15 cellular contexts compared by ENCODE assay signal in the genomic region with DNA sequence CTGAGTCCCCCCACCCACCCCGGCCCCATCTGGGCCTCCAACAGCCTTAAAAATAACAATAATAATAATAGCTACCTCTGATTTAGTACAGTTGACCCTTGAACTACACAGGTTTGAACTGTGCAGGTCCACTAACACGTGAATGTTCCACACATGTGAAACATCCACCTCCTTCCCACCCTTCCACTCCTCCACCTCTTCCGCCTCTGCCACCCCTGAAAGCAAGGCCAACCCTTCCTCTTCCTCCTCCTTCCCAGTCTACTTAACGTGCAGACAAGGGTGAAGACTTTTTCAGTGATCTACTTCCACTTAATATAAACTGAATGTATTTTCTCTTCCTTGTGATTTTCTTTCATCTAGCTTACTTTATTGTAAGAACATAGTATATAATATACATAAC. TPM values are rescaled to one million over a fixed set of nuclear protein-coding genes. Genes with fewer than 3 reads are reported as not detected.
DNase-seq lines count a peak whose midpoint lies in the region; ATAC-seq and TF ChIP-seq lines count a peak whose summit lies in the region.
"Had no signal": no experiment of that assay in that cellular context is flagged by ENCODE, and none has a peak within 500 bp of the region (broad histone marks: within the 10 kb centered on the region; RNA-seq: fewer than 3 reads in every experiment).

No MANE protein-coding gene starts in this region.

- H3K9me2 ChIP-seq in PC-3 (replicated peaks; ENCODE audit: low read length) = no peaks in the 10 kb centered on the region

- intact Hi-C loops in cardiac septum (cut with DNase I) (no loop called here), PC-3 (cut with micrococcal nuclease) (no loop called here)

- no peak for ATAC-seq in GM18868 (IDR thresholded peaks at IDR 0.05; ENCODE audit: unreplicated experiment)
- ATAC-seq in PC-3 = no peak
- ATAC-seq: stimulated activated memory B cell treated with anti-CD40 and anti-IgM and Interleukin-4, amounts not matched to agents 10 μg/mL and 1 μg/mL and 100 μg/mL, for 72 hours had no signal

- no peak overlapping the region for H3K9ac ChIP-seq in PC-3 (ENCODE audit: low read length)

- H3K4me2 ChIP-seq in osteoblast (ENCODE audit: insufficient read depth, low read length) = peak overlapping the region; percentile 70
- H3K4me2 ChIP-seq in PC-3 (ENCODE audit: low read length) = no peak overlapping the region

- CTCF ChIA-PET in PC-3 (lab: Charles Lee) = no interaction called here

- H3K4me1 ChIP-seq in right atrium auricular region = peaks cover 0 to 88% of the 10 kb centered on the region in 2 donors
- H3K4me1 ChIP-seq in osteoblast (ENCODE audit: insufficient read depth, low read length) = peaks cover 85% of the 10 kb centered on the region
- peaks cover 9% of the 10 kb centered on the region for H3K4me1 ChIP-seq in PC-3 (ENCODE audit: insufficient read depth, low read length)

- TF ChIP-seq CTCF in right atrium auricular region (IDR thresholded peaks at IDR 0.05) (no peak), endothelial cell (IDR thresholded peaks at IDR 0.05; ENCODE audit: unreplicated experiment) (no peak), osteoblast (IDR thresholded peaks at IDR 0.05; ENCODE audit: extremely low read depth, low read depth, low read length) (no peak), PC-3 (conservative IDR thresholded peaks at IDR 0.05; ENCODE audit: low read depth, low read length) (no peak)

- peak overlapping the region; percentile 32 for H3K4me3 Mint-ChIP-seq in endothelial cell (ENCODE audit: unreplicated experiment)
- H3K4me3 Mint-ChIP-seq: activated naive CD4-positive, alpha-beta T cell treated with anti-CD3 and anti-CD28 coated beads, Interleukin-2, amount 50 U/mL, for 24 hours; B cell; stimulated activated memory B cell treated with anti-CD40 and anti-IgM and Interleukin-4, amounts not matched to agents 10 μg/mL and 1 μg/mL and 100 μg/mL, for 72 hours had no signal

- H3K9me3 Mint-ChIP-seq in endothelial cell (ENCODE audit: unreplicated experiment) = no peaks in the 10 kb centered on the region
- H3K9me3 Mint-ChIP-seq: activated naive CD4-positive, alpha-beta T cell treated with anti-CD3 and anti-CD28 coated beads, Interleukin-2, amount 50 U/mL, for 24 hours; stimulated activated memory B cell treated with anti-CD40 and anti-IgM and Interleukin-4, amounts not matched to agents 10 μg/mL and 1 μg/mL and 100 μg/mL, for 72 hours had no signal

- H3K4me3 ChIP-seq in right atrium auricular region (peak overlapping the region in 1 of 2 donors; percentile 1), osteoblast (ENCODE audit: insufficient read depth, low read length) (no peak overlapping the region), PC-3 (ENCODE audit: low read length) (no peak overlapping the region)

- peaks cover 36% of the 10 kb centered on the region for H3K4me1 Mint-ChIP-seq in endothelial cell (ENCODE audit: unreplicated experiment)
- H3K4me1 Mint-ChIP-seq: activated naive CD4-positive, alpha-beta T cell treated with anti-CD3 and anti-CD28 coated beads, Interleukin-2, amount 50 U/mL, for 24 hours; B cell had no signal

- H3F3A ChIP-seq in PC-3 (ENCODE audit: low read length, unreplicated experiment) = no peaks in the 10 kb centered on the region

- peaks cover 14% of the 10 kb centered on the region for H3K36me3 Mint-ChIP-seq in endothelial cell (ENCODE audit: low read depth, unreplicated experiment)
- H3K36me3 Mint-ChIP-seq: activated naive CD4-positive, alpha-beta T cell treated with anti-CD3 and anti-CD28 coated beads, Interleukin-2, amount 50 U/mL, for 24 hours; stimulated activated memory B cell treated with anti-CD40 and anti-IgM and Interleukin-4, amounts not matched to agents 10 μg/mL and 1 μg/mL and 100 μg/mL, for 72 hours had no signal

- H3K9me3 ChIP-seq in right atrium auricular region (no peaks in the 10 kb centered on the region), osteoblast (ENCODE audit: low read depth, low read length) (no peaks in the 10 kb centered on the region), PC-3 (ENCODE audit: low read length) (no peaks in the 10 kb centered on the region)

- H3K27me3 Mint-ChIP-seq in endothelial cell (ENCODE audit: unreplicated experiment) = peaks cover 18% of the 10 kb centered on the region
- H3K27me3 Mint-ChIP-seq: activated naive CD4-positive, alpha-beta T cell treated with anti-CD3 and anti-CD28 coated beads, Interleukin-2, amount 50 U/mL, for 24 hours; B cell had no signal

- no peak overlapping the region for H2AFZ ChIP-seq in osteoblast (ENCODE audit: low read length)
- H2AFZ ChIP-seq in PC-3 (ENCODE audit: low read length) = no peak overlapping the region

- H3K27me3 ChIP-seq in right atrium auricular region = no peaks in the 10 kb centered on the region
- no peaks in the 10 kb centered on the region for H3K27me3 ChIP-seq in osteoblast (ENCODE audit: insufficient read depth, low read length)
- H3K27me3 ChIP-seq in PC-3 (ENCODE audit: low read length) = no peaks in the 10 kb centered on the region

- POLR2A ChIA-PET in PC-3 (lab: Charles Lee; ENCODE audit: unreplicated experiment) = no interaction called here

- DNase-seq in right atrium auricular region (ENCODE audit: low spot score) = no peak
- DNase-seq in cardiac septum (ENCODE audit: low spot score) = no peak
- DNase-seq in endothelial cell (ENCODE audit: low spot score) = no peak
- no peak for DNase-seq in osteoblast (ENCODE audit: insufficient read length, low spot score, missing footprints)
- no peak for DNase-seq in OCI-M2 (lab: John Stamatoyannopoulos, UW; ENCODE audit: unreplicated experiment)
- DNase-seq in stimulated activated CD4-positive, alpha-beta T cell treated with anti-CD3 and anti-CD28 coated beads, Interleukin-2, amount 100 ng/mL, for 24 hours = no peak
- no peak for DNase-seq in PC-3
- DNase-seq: activated CD4-positive, alpha-beta T cell treated with anti-CD3 and anti-CD28 coated beads, Interleukin-2, amount 50 U/mL, for 1 hour; NCI-H1436; NCI-H748 treated with DMSO at 0.1 percent for 48 hours had no signal

- H3K79me2 ChIP-seq in osteoblast (ENCODE audit: insufficient read depth, low read length) (peaks cover 80% of the 10 kb centered on the region), PC-3 (ENCODE audit: low read length) (no peaks in the 10 kb centered on the region)

- peak overlapping the region; percentile 87 to 88 for H3K27ac ChIP-seq in right atrium auricular region
- peak overlapping the region; percentile 96 for H3K27ac ChIP-seq in osteoblast (ENCODE audit: low read depth, low read length)
- no peak overlapping the region for H3K27ac ChIP-seq in PC-3 (ENCODE audit: low read length)

- H3K27ac Mint-ChIP-seq in endothelial cell (ENCODE audit: unreplicated experiment) = no peak overlapping the region
- H3K27ac Mint-ChIP-seq: activated naive CD4-positive, alpha-beta T cell treated with anti-CD3 and anti-CD28 coated beads, Interleukin-2, amount 50 U/mL, for 24 hours; B cell had no signal

- BruUV-seq in PC-3 (replicated peaks; lab: Mats Ljungman, UMichigan) = no TSS peak

- H4K20me1 ChIP-seq in osteoblast (ENCODE audit: insufficient read depth, low read length) (peaks cover 14% of the 10 kb centered on the region), PC-3 (ENCODE audit: low read length) (no peaks in the 10 kb centered on the region)

- H3K36me3 ChIP-seq in right atrium auricular region (no peaks in the 10 kb centered on the region), osteoblast (ENCODE audit: insufficient read depth, low read length) (peaks cover 34% of the 10 kb centered on the region), PC-3 (ENCODE audit: low read depth, low read length) (no peaks in the 10 kb centered on the region)

RNA-seq across cellular contexts. Expression of a gene that starts 10.8 kb away (rescaled TPM):
- total RNA-seq in right atrium auricular region (10 to 100 TPM; 68.3 to 68.7 TPM), cardiac septum (54.6 TPM), endothelial cell (ENCODE audit: unreplicated experiment) (23.7 TPM), osteoblast (531 and 567 TPM in 2 replicates), PC-3 (2014; rRNA removed) (0.12 and 0.66 TPM in 2 replicates)

RNA-seq across cellular contexts. Expression of a gene that starts 21.7 kb away (rescaled TPM):
- total RNA-seq in right atrium auricular region (not detected), cardiac septum (0.16 TPM), endothelial cell (ENCODE audit: unreplicated experiment) (0.59 TPM), osteoblast (0.29 and 0.36 TPM in 2 replicates), PC-3 (2014; rRNA removed) (not detected in 2 replicates)
- total RNA-seq: B cell, G401 had no signal

RNA-seq across cellular contexts. Expression of a gene that starts 45.0 kb away (rescaled TPM):
- total RNA-seq in right atrium auricular region (not detected), cardiac septum (not detected), endothelial cell (ENCODE audit: unreplicated experiment) (not detected), osteoblast (under 0.01 TPM in 1 of 2 replicates, not detected in the other), PC-3 (2014; rRNA removed) (0.29 and 0.35 TPM in 2 replicates)
- total RNA-seq: B cell, G401 had no signal

RNA-seq across cellular contexts. Expression of a gene that starts 58.5 kb away (rescaled TPM):
- 10 to 100 TPM; 11.2 to 24.6 TPM for total RNA-seq in right atrium auricular region
- total RNA-seq in cardiac septum = 11.9 TPM
- 2.7 TPM for total RNA-seq in endothelial cell (ENCODE audit: unreplicated experiment)
- 0.36 and 0.88 TPM in 2 replicates for total RNA-seq in osteoblast
- total RNA-seq in PC-3 (2014; rRNA removed) = not detected in 2 replicates

Comparison
In these comparisons a context has a peak if more than half of its experiments do, and no peak if none do; other contexts are left out.
1. RNA of a gene that starts 10.8 kb away (total RNA-seq): 531 to 567 TPM in osteoblast, 68.3 to 68.7 TPM in right atrium auricular region, 54.6 TPM in cardiac septum (single experiment) and 23.7 TPM in endothelial cell (single experiment); 0.12 to 0.66 TPM in PC-3; every median in the first group is over 10 times any median in the second.